In the genomic region with DNA sequence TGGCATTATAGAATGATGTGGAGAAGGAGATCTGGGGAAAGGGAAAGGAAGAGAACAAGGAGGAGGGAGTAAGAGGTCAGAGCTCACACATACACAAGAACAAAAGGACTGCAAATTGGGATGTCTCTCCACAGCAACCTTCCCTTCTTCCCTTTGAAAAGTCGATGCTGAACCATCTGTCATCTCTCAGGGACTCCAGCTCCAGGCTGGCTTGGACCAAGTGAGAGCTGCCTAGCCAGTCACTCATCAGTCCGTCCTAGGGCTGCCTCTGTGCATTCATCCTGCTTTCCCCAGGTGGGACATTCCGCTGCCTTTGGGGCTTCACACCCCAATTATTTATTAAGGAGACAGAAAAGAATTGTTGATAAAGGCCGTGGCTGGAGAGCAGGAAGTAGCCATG, we compare ENCODE assay signal across 19 cellular contexts.
DNase-seq lines count a peak whose midpoint lies in the region; ATAC-seq and TF ChIP-seq lines count a peak whose summit lies in the region.
"Had no signal": no experiment of that assay in that cellular context is flagged by ENCODE, and none has a peak within 500 bp of the region (broad histone marks: within the 10 kb centered on the region; RNA-seq: fewer than 3 reads in every experiment).

No MANE protein-coding gene starts in this region.

- H3K9me2 ChIP-seq in Karpas-422 (replicated peaks; ENCODE audit: insufficient read depth, low read length): no peaks in the 10 kb centered on the region

- peaks cover 13% of the 10 kb centered on the region for H3K27me3 Mint-ChIP-seq in neural progenitor cell (ENCODE audit: insufficient read depth, low read depth)
- no peaks in the 10 kb centered on the region for H3K27me3 Mint-ChIP-seq in activated T-cell treated with anti-CD3 and anti-CD28 coated beads, Interleukin-2, amount 50 U/mL, for 24 hours

- H3K9ac ChIP-seq in Karpas-422 (ENCODE audit: low read length): no peak overlapping the region
- H3K9ac ChIP-seq in neural progenitor cell: no peak overlapping the region
- H3K9ac ChIP-seq: BLaER1 treated with 17β-estradiol and CSF1 and Interleukin-3, amounts not matched to agents 10 nM and 100 nM; KMS-11 had no signal

- H3K4me3 Mint-ChIP-seq in neural progenitor cell: peak overlapping the region; percentile 50
- no peak overlapping the region for H3K4me3 Mint-ChIP-seq in activated T-cell treated with anti-CD3 and anti-CD28 coated beads, Interleukin-2, amount 50 U/mL, for 24 hours
- H3K4me3 Mint-ChIP-seq: CD8-positive, alpha-beta T cell had no signal

- H3K4me3 ChIP-seq in Karpas-422 (ENCODE audit: low read length): no peak overlapping the region
- H3K4me3 ChIP-seq in neural progenitor cell: no peak overlapping the region
- H3K4me3 ChIP-seq: BLaER1 treated with 17β-estradiol and CSF1 and Interleukin-3, amounts not matched to agents 10 nM and 100 nM; HAP-1 had no signal

- H2AFZ ChIP-seq in Karpas-422 (ENCODE audit: low read length) (peak overlapping the region; percentile 48; the same call in 1 of the 2 replicates), neural progenitor cell (replicated peaks) (peak overlapping the region; percentile 67)

- H3K27me3 ChIP-seq in Karpas-422 (ENCODE audit: low read length) (no peaks in the 10 kb centered on the region), neural progenitor cell (no peaks in the 10 kb centered on the region)
- H3K27me3 ChIP-seq: BLaER1 treated with 17β-estradiol and CSF1 and Interleukin-3, amounts not matched to agents 10 nM and 100 nM had no signal

- peak overlapping the region; percentile 95 for H3K27ac Mint-ChIP-seq in neural progenitor cell
- no peak overlapping the region for H3K27ac Mint-ChIP-seq in activated T-cell treated with anti-CD3 and anti-CD28 coated beads, Interleukin-2, amount 50 U/mL, for 24 hours
- H3K27ac Mint-ChIP-seq: CD8-positive, alpha-beta T cell had no signal

- ATAC-seq in GM19351 (IDR thresholded peaks at IDR 0.05; ENCODE audit: unreplicated experiment) (no peak), GM19035 (IDR thresholded peaks at IDR 0.05; ENCODE audit: unreplicated experiment) (no peak)
- ATAC-seq: CD8-positive, alpha-beta T cell; PC-3; SK-N-SH treated with all-trans-retinoic acid at 6 μM for 48 hours had no signal

- no peak overlapping the region for H3K27ac ChIP-seq in Karpas-422 (ENCODE audit: low read length)
- no peak overlapping the region for H3K27ac ChIP-seq in neural progenitor cell
- H3K27ac ChIP-seq: BLaER1 treated with 17β-estradiol and CSF1 and Interleukin-3, amounts not matched to agents 10 nM and 100 nM; KMS-11 had no signal

- DNase-seq in Karpas-422 (no peak), NCI-H446 (lab: John Stamatoyannopoulos, UW) (peak; percentile 26 to 60), cerebellum (ENCODE audit: low spot score) (peak; percentile 81), neural progenitor cell (ENCODE audit: low spot score) (peak; percentile 19)
- DNase-seq in activated T-cell treated with anti-CD3 and anti-CD28 coated beads, Interleukin-2, amount 50 U/mL, for 24 hours: no peak
- DNase-seq: Calu3; CD8-positive, alpha-beta T cell; NCI-H1436; NCI-H2171 treated with DMSO at 0.1 percent for 48 hours; NCI-H510A treated with DMSO at 0.1 percent for 48 hours; PC-3; RPMI8226; SHP77 treated with DMSO at 0.1 percent for 48 hours had no signal

- H3K36me3 ChIP-seq in Karpas-422 (ENCODE audit: insufficient read depth, low read length) (no peaks in the 10 kb centered on the region), neural progenitor cell (no peaks in the 10 kb centered on the region)
- H3K36me3 ChIP-seq: BLaER1 treated with 17β-estradiol and CSF1 and Interleukin-3, amounts not matched to agents 10 nM and 100 nM; HAP-1 had no signal

- no peaks in the 10 kb centered on the region for H4K20me1 ChIP-seq in Karpas-422 (ENCODE audit: insufficient read depth, low read depth, low read length)
- no peaks in the 10 kb centered on the region for H4K20me1 ChIP-seq in neural progenitor cell (ENCODE audit: low read depth)
- H4K20me1 ChIP-seq: BLaER1 treated with 17β-estradiol and CSF1 and Interleukin-3, amounts not matched to agents 10 nM and 100 nM had no signal

- peaks cover 10% of the 10 kb centered on the region for H3F3A ChIP-seq in neural progenitor cell (ENCODE audit: low read depth)

- no peaks in the 10 kb centered on the region for H3K79me2 ChIP-seq in Karpas-422 (ENCODE audit: low read length)
- no peaks in the 10 kb centered on the region for H3K79me2 ChIP-seq in neural progenitor cell (ENCODE audit: low read depth)

- H3K4me1 Mint-ChIP-seq in neural progenitor cell: peaks cover 57% of the 10 kb centered on the region
- H3K4me1 Mint-ChIP-seq in activated T-cell treated with anti-CD3 and anti-CD28 coated beads, Interleukin-2, amount 50 U/mL, for 24 hours (ENCODE audit: low read depth): no peaks in the 10 kb centered on the region

- H3K4me2 ChIP-seq in Karpas-422 (ENCODE audit: low read depth, low read length, poor library complexity, severe bottlenecking) (no peak overlapping the region), neural progenitor cell (peak overlapping the region; percentile 44)
- H3K4me2 ChIP-seq: BLaER1 treated with 17β-estradiol and CSF1 and Interleukin-3, amounts not matched to agents 10 nM and 100 nM; KMS-11 had no signal

- TF ChIP-seq CTCF in neural progenitor cell (IDR thresholded peaks at IDR 0.05): no peak

- peaks cover 13% of the 10 kb centered on the region for H3K9me3 Mint-ChIP-seq in neural progenitor cell
- H3K9me3 Mint-ChIP-seq in activated T-cell treated with anti-CD3 and anti-CD28 coated beads, Interleukin-2, amount 50 U/mL, for 24 hours: no peaks in the 10 kb centered on the region
- H3K9me3 Mint-ChIP-seq: CD8-positive, alpha-beta T cell had no signal

- no peaks in the 10 kb centered on the region for H3K9me3 ChIP-seq in Karpas-422 (ENCODE audit: low read length)
- H3K9me3 ChIP-seq in neural progenitor cell (ENCODE audit: low read depth): no peaks in the 10 kb centered on the region
- H3K9me3 ChIP-seq: HAP-1 had no signal

- H3K36me3 Mint-ChIP-seq in neural progenitor cell: peaks cover 2% of the 10 kb centered on the region
- no peaks in the 10 kb centered on the region for H3K36me3 Mint-ChIP-seq in activated T-cell treated with anti-CD3 and anti-CD28 coated beads, Interleukin-2, amount 50 U/mL, for 24 hours (ENCODE audit: low read depth)
- H3K36me3 Mint-ChIP-seq: CD8-positive, alpha-beta T cell had no signal

- H3K4me1 ChIP-seq in Karpas-422 (ENCODE audit: low read length) (peaks cover 23% of the 10 kb centered on the region), neural progenitor cell (peaks cover 40% of the 10 kb centered on the region)

Comparison
In these comparisons a context has a peak if more than half of its experiments do, and no peak if none do; other contexts are left out.
1. DNase-seq: peak in NCI-H446 (2 of 2), cerebellum (single experiment) and neural progenitor cell (single experiment); none in Karpas-422 (single experiment) and activated T-cell treated with anti-CD3 and anti-CD28 coated beads, Interleukin-2, amount 50 U/mL, for 24 hours (single experiment).